Comparison of ENCODE assay signal across 1 cellular context in genomic region chr1:60886090-60886489, GRCh38.
TF ChIP-seq lines count a peak whose summit lies in the region.

No MANE protein-coding gene starts in this region.

TF ChIP-seq in GM23338, 12 proteins besides CTCF, POLR2A, EP300 and RAD21 (continued from another document):
- TF ChIP-seq REST (IDR thresholded peaks at IDR 0.05; ENCODE audit: unreplicated experiment) (no peak), JUNB (IDR thresholded peaks at IDR 0.05; ENCODE audit: unreplicated experiment) (no peak)
